In the genomic region with DNA sequence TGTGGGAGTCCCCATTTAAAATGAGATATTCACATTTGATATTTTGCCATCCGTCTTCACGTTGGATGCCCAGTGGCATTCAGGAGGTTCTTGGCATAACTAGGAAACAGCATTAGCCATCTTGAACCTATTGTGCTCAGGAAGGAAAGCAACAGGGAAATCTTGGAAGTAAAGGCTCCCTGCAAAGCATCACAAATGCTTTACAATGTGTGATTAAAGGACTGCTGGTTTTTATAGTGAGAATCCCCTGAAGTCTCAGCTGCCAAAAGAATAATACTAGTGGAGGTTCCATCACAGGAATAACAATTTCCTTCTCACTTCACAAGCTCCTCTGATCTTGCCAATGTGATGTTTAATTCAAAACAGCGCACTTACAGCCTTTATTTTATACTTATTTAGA, we compare ENCODE assay signal across 25 cellular contexts. TPM values are rescaled to one million over a fixed set of nuclear protein-coding genes. Genes with fewer than 3 reads are reported as not detected.
"Had no signal": no experiment of that assay in that cellular context is flagged by ENCODE, and none has a peak within 500 bp of the region (broad histone marks: within the 10 kb centered on the region; RNA-seq: fewer than 3 reads in every experiment).

No MANE protein-coding gene starts in this region.

- H3K4me3 ChIP-seq: dorsolateral prefrontal cortex, esophagus muscularis mucosa, gastroesophageal sphincter, left ventricle myocardium inferior, lower lobe of right lung, spleen, testis, transverse colon had no signal

- H3K27me3 ChIP-seq: dorsolateral prefrontal cortex, esophagus muscularis mucosa, gastroesophageal sphincter, spleen, testis, transverse colon had no signal

- H3K27me3 Mint-ChIP-seq: memory B cell; naive B cell; stimulated activated memory B cell treated with anti-CD40 and anti-IgM and Interleukin-4, amounts not matched to agents 10 μg/mL and 1 μg/mL and 100 μg/mL, for 72 hours; stimulated activated naive CD8-positive, alpha-beta T cell treated with anti-CD3 and anti-CD28 coated beads, Interleukin-15, amount 100 ng/mL, for 72 hours had no signal

- H3K27ac Mint-ChIP-seq: immature natural killer cell; memory B cell; naive B cell; nephron; stimulated activated memory B cell treated with anti-CD40 and anti-IgM and Interleukin-4, amounts not matched to agents 10 μg/mL and 1 μg/mL and 100 μg/mL, for 72 hours; stimulated activated naive CD8-positive, alpha-beta T cell treated with anti-CD3 and anti-CD28 coated beads, Interleukin-15, amount 100 ng/mL, for 72 hours had no signal

- H3K4me1 ChIP-seq: esophagus muscularis mucosa, gastroesophageal sphincter, left ventricle myocardium inferior, lower lobe of right lung, spleen, testis, transverse colon had no signal

- H3K27ac ChIP-seq: epithelial cell of prostate, esophagus muscularis mucosa, gastroesophageal sphincter, left ventricle myocardium inferior, lower lobe of right lung, spleen, testis, transverse colon had no signal

- H3K9me3 ChIP-seq: esophagus muscularis mucosa, gastroesophageal sphincter, left ventricle myocardium inferior, lower lobe of right lung, spleen, testis, transverse colon had no signal

- H3K9me3 Mint-ChIP-seq: immature natural killer cell; memory B cell; naive B cell; nephron; stimulated activated memory B cell treated with anti-CD40 and anti-IgM and Interleukin-4, amounts not matched to agents 10 μg/mL and 1 μg/mL and 100 μg/mL, for 72 hours; stimulated activated naive CD8-positive, alpha-beta T cell treated with anti-CD3 and anti-CD28 coated beads, Interleukin-15, amount 100 ng/mL, for 72 hours had no signal

- DNase-seq: cortex of kidney; dorsolateral prefrontal cortex; effector memory CD4-positive, alpha-beta T cell; foreskin fibroblast; glutamatergic neuron; immature natural killer cell; left ventricle myocardium inferior; lower lobe of right lung; midbrain; naive B cell; spleen; stimulated activated CD4-positive, alpha-beta T cell treated with anti-CD3 and anti-CD28 coated beads, Interleukin-15, amount 100 ng/mL, for 24 hours; stimulated activated CD4-positive, alpha-beta T cell treated with anti-CD3 and anti-CD28 coated beads, Interleukin-1b, Interleukin-23, amount 100 ng/mL, for 48 hours; stimulated activated CD4-positive, alpha-beta T cell treated with anti-CD3 and anti-CD28 coated beads, Interleukin-4, amount 100 ng/mL, for 24 hours; stimulated activated naive CD8-positive, alpha-beta T cell treated with anti-CD3 and anti-CD28 coated beads, Interleukin-15, amount 100 ng/mL, for 72 hours; testis; transverse colon had no signal

- ATAC-seq: gastroesophageal sphincter; lower lobe of right lung; sciatic nerve; stimulated activated memory B cell treated with anti-CD40 and anti-IgM and Interleukin-4, amounts not matched to agents 10 μg/mL and 1 μg/mL and 100 μg/mL, for 72 hours; stimulated activated naive CD8-positive, alpha-beta T cell treated with anti-CD3 and anti-CD28 coated beads, Interleukin-15, amount 100 ng/mL, for 72 hours had no signal

- H3K4me1 Mint-ChIP-seq: immature natural killer cell; memory B cell; naive B cell; stimulated activated memory B cell treated with anti-CD40 and anti-IgM and Interleukin-4, amounts not matched to agents 10 μg/mL and 1 μg/mL and 100 μg/mL, for 72 hours; stimulated activated naive CD8-positive, alpha-beta T cell treated with anti-CD3 and anti-CD28 coated beads, Interleukin-15, amount 100 ng/mL, for 72 hours had no signal

- FAIRE-seq: keratinocyte had no signal

- H3K4me3 Mint-ChIP-seq: immature natural killer cell; memory B cell; naive B cell; nephron; stimulated activated memory B cell treated with anti-CD40 and anti-IgM and Interleukin-4, amounts not matched to agents 10 μg/mL and 1 μg/mL and 100 μg/mL, for 72 hours; stimulated activated naive CD8-positive, alpha-beta T cell treated with anti-CD3 and anti-CD28 coated beads, Interleukin-15, amount 100 ng/mL, for 72 hours had no signal

- H3K36me3 ChIP-seq: esophagus muscularis mucosa, lower lobe of right lung, transverse colon had no signal

RNA-seq across cellular contexts. Expression of gene NPNT, which starts 49.7 kb away (rescaled TPM):
- polyA plus RNA-seq: immature natural killer cell had no signal
